13 cellular contexts compared by ENCODE assay signal in the genomic region with DNA sequence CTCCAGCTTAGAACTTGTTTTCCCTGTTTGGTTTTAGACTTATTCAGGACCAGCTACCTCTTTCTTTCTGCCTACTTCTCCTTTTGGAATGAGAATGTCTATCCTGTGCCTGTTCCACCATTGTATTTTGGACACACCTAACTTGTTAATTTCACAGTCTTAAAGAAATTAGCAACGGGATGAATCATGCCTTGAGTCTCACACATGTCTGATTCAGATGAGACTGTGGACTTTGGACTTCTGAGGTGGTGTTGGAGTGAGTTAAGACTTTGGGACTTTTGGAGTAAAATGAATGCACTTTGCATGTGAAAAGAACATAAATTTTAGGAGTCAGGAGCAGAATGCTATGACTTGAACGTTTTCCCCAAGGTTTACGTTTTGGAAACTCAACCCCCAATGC.
DNase-seq lines count a peak whose midpoint lies in the region; ATAC-seq and TF ChIP-seq lines count a peak whose summit lies in the region.
"Had no signal": no experiment of that assay in that cellular context is flagged by ENCODE, and none has a peak within 500 bp of the region (broad histone marks: within the 10 kb centered on the region; RNA-seq: fewer than 3 reads in every experiment).

No MANE protein-coding gene starts in this region.

- TF ChIP-seq CTCF in tibial nerve (IDR thresholded peaks at IDR 0.05) (no peak), GM10266 (IDR thresholded peaks at IDR 0.05; ENCODE audit: control insufficient read depth, insufficient read depth, low read depth, missing control alignments) (no peak), left ventricle myocardium inferior (IDR thresholded peaks at IDR 0.05; ENCODE audit: borderline replicate concordance) (no peak)

- H3K27ac ChIP-seq in SK-N-MC (no peak overlapping the region), tibial nerve (no peak overlapping the region), left ventricle myocardium inferior (replicated peaks) (no peak overlapping the region)
- H3K27ac ChIP-seq: BLaER1 treated with 17β-estradiol and CSF1 and Interleukin-3, amounts not matched to agents 10 nM and 100 nM had no signal

- H3K36me3 ChIP-seq in SK-N-MC (ENCODE audit: insufficient read depth, low read length) (no peaks in the 10 kb centered on the region), tibial nerve (no peaks in the 10 kb centered on the region), left ventricle myocardium inferior (no peaks in the 10 kb centered on the region)
- H3K36me3 ChIP-seq: BLaER1 treated with 17β-estradiol and CSF1 and Interleukin-3, amounts not matched to agents 10 nM and 100 nM had no signal

- 71 to 81% methylated on average over 3 of the region's 3 CpGs for WGBS in tibial nerve, 2 donors

- H3K27me3 ChIP-seq in tibial nerve (no peaks in the 10 kb centered on the region), left ventricle myocardium inferior (ENCODE audit: low read depth) (no peaks in the 10 kb centered on the region)
- H3K27me3 ChIP-seq: BLaER1 treated with 17β-estradiol and CSF1 and Interleukin-3, amounts not matched to agents 10 nM and 100 nM had no signal

- ATAC-seq in esophagus mucosa = peak; percentile 38
- ATAC-seq: CD8-positive, alpha-beta T cell had no signal

- H3K9me3 ChIP-seq in SK-N-MC (ENCODE audit: low read depth, low read length) = no peaks in the 10 kb centered on the region
- H3K9me3 ChIP-seq in tibial nerve = no peaks in the 10 kb centered on the region
- H3K9me3 ChIP-seq in left ventricle myocardium inferior (replicated peaks) = no peaks in the 10 kb centered on the region
- H3K9me3 ChIP-seq: BLaER1 treated with 17β-estradiol and CSF1 and Interleukin-3, amounts not matched to agents 10 nM and 100 nM had no signal

- DNase-seq in HT-29 (ENCODE audit: low spot score) = peak; percentile 1
- DNase-seq in SK-N-MC (ENCODE audit: low read depth, low spot score) = no peak
- no peak for DNase-seq in tibial nerve (ENCODE audit: low spot score in 2 of 2)
- no peak for DNase-seq in GM10266 (ENCODE audit: extremely low spot score)
- no peak for DNase-seq in left ventricle myocardium inferior
- DNase-seq: CD8-positive, alpha-beta T cell; DMS 273 treated with DMSO at 0.1 percent for 48 hours; DMS53; DND-41; EL; H9 had no signal

- TF ChIP-seq POLR2A in tibial nerve (IDR thresholded peaks at IDR 0.05) = no peak

- H3K9ac ChIP-seq in SK-N-MC (ENCODE audit: insufficient read length) = no peak overlapping the region
- H3K9ac ChIP-seq: BLaER1 treated with 17β-estradiol and CSF1 and Interleukin-3, amounts not matched to agents 10 nM and 100 nM had no signal

- intact Hi-C loops in left ventricle myocardium inferior (cut with micrococcal nuclease) = no loop called here

- H3K4me3 ChIP-seq in SK-N-MC (0 out of 2 replicates have a peak overlapping the region, but pooled peaks have one; percentile 25), tibial nerve (no peak overlapping the region), left ventricle myocardium inferior (no peak overlapping the region)
- H3K4me3 ChIP-seq: BLaER1 treated with 17β-estradiol and CSF1 and Interleukin-3, amounts not matched to agents 10 nM and 100 nM had no signal

- no peaks in the 10 kb centered on the region for H3K4me1 ChIP-seq in tibial nerve
- H3K4me1 ChIP-seq in left ventricle myocardium inferior = no peaks in the 10 kb centered on the region
- H3K4me1 ChIP-seq: BLaER1 treated with 17β-estradiol and CSF1 and Interleukin-3, amounts not matched to agents 10 nM and 100 nM had no signal

- TF ChIP-seq EP300 in tibial nerve (IDR thresholded peaks at IDR 0.05) = no peak
